Comparison of ENCODE assay signal across 14 cellular contexts in genomic region chr12:1429980-1430379, GRCh38.
A peak's percentile ranks its signal among the peaks of the same experiment; 100 is the strongest.
DNase-seq lines count a peak whose midpoint lies in the region; ATAC-seq and TF ChIP-seq lines count a peak whose summit lies in the region.
"Had no signal": no experiment of that assay in that cellular context is flagged by ENCODE, and none has a peak within 500 bp of the region (broad histone marks: within the 10 kb centered on the region; RNA-seq: fewer than 3 reads in every experiment).

No MANE protein-coding gene starts in this region.

- intact Hi-C loops in gastrocnemius medialis (cut with DNase I; ENCODE audit: low total_unique reads): no loop called here

- no peak overlapping the region for H3K9ac ChIP-seq in fibroblast of lung (ENCODE audit: insufficient read depth, low read length)
- H3K9ac ChIP-seq: neural progenitor cell had no signal

- no peaks in the 10 kb centered on the region for H3K4me1 Mint-ChIP-seq in activated T-cell treated with anti-CD3 and anti-CD28 coated beads, Interleukin-2, amount 50 U/mL, for 24 hours (ENCODE audit: low read depth)
- H3K4me1 Mint-ChIP-seq: neural progenitor cell; stimulated activated naive CD8-positive, alpha-beta T cell treated with anti-CD3 and anti-CD28 coated beads, Interleukin-15, amount 100 ng/mL, for 72 hours had no signal

- no peaks in the 10 kb centered on the region for H3K36me3 Mint-ChIP-seq in activated T-cell treated with anti-CD3 and anti-CD28 coated beads, Interleukin-2, amount 50 U/mL, for 24 hours (ENCODE audit: low read depth)
- H3K36me3 Mint-ChIP-seq: neural progenitor cell had no signal

- TF ChIP-seq POLR2A in gastrocnemius medialis (IDR thresholded peaks at IDR 0.05): no peak

- no peaks in the 10 kb centered on the region for H3K9me3 Mint-ChIP-seq in activated T-cell treated with anti-CD3 and anti-CD28 coated beads, Interleukin-2, amount 50 U/mL, for 24 hours
- H3K9me3 Mint-ChIP-seq: IgD-negative memory B cell; neural progenitor cell; stimulated activated naive CD8-positive, alpha-beta T cell treated with anti-CD3 and anti-CD28 coated beads, Interleukin-15, amount 100 ng/mL, for 72 hours had no signal

- TF ChIP-seq CTCF in fibroblast of lung (conservative IDR thresholded peaks at IDR 0.05 in 1 of 2, IDR thresholded peaks at IDR 0.05 in 1 of 2; ENCODE audit: low read depth in 1 of 2, low read length in 2 of 2) (no peak), gastrocnemius medialis (IDR thresholded peaks at IDR 0.05 in 4 of 5, conservative IDR thresholded peaks at IDR 0.05 in 1 of 5) (no peak)

- H3K4me3 ChIP-seq in fibroblast of lung (replicated peaks in 1 of 4; ENCODE audit: control extremely low read depth in 1 of 4, insufficient read depth in 1 of 4, low read depth in 3 of 4, low read length in 4 of 4): no peak overlapping the region
- no peak overlapping the region for H3K4me3 ChIP-seq in gastrocnemius medialis
- H3K4me3 ChIP-seq: neural progenitor cell had no signal

- H2AFZ ChIP-seq in fibroblast of lung (ENCODE audit: low read length): no peak overlapping the region
- H2AFZ ChIP-seq: neural progenitor cell had no signal

- H3K4me1 ChIP-seq in fibroblast of lung (ENCODE audit: control insufficient read depth, extremely low read depth, insufficient read depth, low read length) (peaks cover 6% of the 10 kb centered on the region), gastrocnemius medialis (no peaks in the 10 kb centered on the region)
- H3K4me1 ChIP-seq: neural progenitor cell had no signal

- H3K79me2 ChIP-seq in fibroblast of lung (ENCODE audit: control insufficient read depth, insufficient read depth, low read length): no peaks in the 10 kb centered on the region

- no peak overlapping the region for H3K4me2 ChIP-seq in fibroblast of lung (ENCODE audit: extremely low read depth, insufficient read depth, low read length)
- H3K4me2 ChIP-seq: neural progenitor cell had no signal

- H3K27ac Mint-ChIP-seq in activated T-cell treated with anti-CD3 and anti-CD28 coated beads, Interleukin-2, amount 50 U/mL, for 24 hours: no peak overlapping the region
- H3K27ac Mint-ChIP-seq: IgD-negative memory B cell, neural progenitor cell had no signal

- DNase-seq in ELR (ENCODE audit: low read depth) (peak; percentile 80), NOMO-1 (lab: John Stamatoyannopoulos, UW; ENCODE audit: unreplicated experiment in 2 of 2) (peak; percentile 33 to 73), fibroblast of lung (ENCODE audit: low read depth in 2 of 2) (peak; percentile 77 to 87), gastrocnemius medialis (peak in 1 of 2 donors; percentile 13), NAMALWA (ENCODE audit: low spot score) (no peak)
- DNase-seq in activated T-cell treated with anti-CD3 and anti-CD28 coated beads, Interleukin-2, amount 50 U/mL, for 24 hours: no peak
- DNase-seq: activated CD4-positive, alpha-beta T cell treated with anti-CD3 and anti-CD28 coated beads for 48 hours; DMS153; stimulated activated CD4-positive, alpha-beta T cell treated with anti-CD3 and anti-CD28 coated beads, Interleukin-2, amount 100 ng/mL, for 24 hours; stimulated activated naive CD8-positive, alpha-beta T cell treated with anti-CD3 and anti-CD28 coated beads, Interleukin-15, amount 100 ng/mL, for 72 hours had no signal

- H4K20me1 ChIP-seq in fibroblast of lung (ENCODE audit: control insufficient read depth, extremely low read depth, insufficient read depth, low read length): no peaks in the 10 kb centered on the region

- H3K36me3 ChIP-seq in fibroblast of lung (ENCODE audit: control insufficient read depth, insufficient read depth, low read length) (no peaks in the 10 kb centered on the region), gastrocnemius medialis (no peaks in the 10 kb centered on the region)
- H3K36me3 ChIP-seq: neural progenitor cell had no signal

- H3K27me3 ChIP-seq in fibroblast of lung (ENCODE audit: control insufficient read depth, insufficient read depth, low read length) (no peaks in the 10 kb centered on the region), gastrocnemius medialis (no peaks in the 10 kb centered on the region)
- H3K27me3 ChIP-seq: neural progenitor cell had no signal

- ATAC-seq in gastrocnemius medialis (peak; percentile 73 to 82), HG02678 (IDR thresholded peaks at IDR 0.05; ENCODE audit: unreplicated experiment) (no peak), HG02885 (IDR thresholded peaks at IDR 0.05; ENCODE audit: poor library complexity, unreplicated experiment) (no peak)
- ATAC-seq: stimulated activated naive CD8-positive, alpha-beta T cell treated with anti-CD3 and anti-CD28 coated beads, Interleukin-15, amount 100 ng/mL, for 72 hours had no signal

- in situ Hi-C loops in gastrocnemius medialis (cut with MboI; ENCODE audit: low sequenced_read_pairs in 4 of 4): no loop called here

- no peaks in the 10 kb centered on the region for H3K9me3 ChIP-seq in fibroblast of lung (ENCODE audit: control insufficient read depth, insufficient read depth, low read depth, low read length)
- no peaks in the 10 kb centered on the region for H3K9me3 ChIP-seq in gastrocnemius medialis

- no peak overlapping the region for H3K4me3 Mint-ChIP-seq in activated T-cell treated with anti-CD3 and anti-CD28 coated beads, Interleukin-2, amount 50 U/mL, for 24 hours
- H3K4me3 Mint-ChIP-seq: IgD-negative memory B cell; neural progenitor cell; stimulated activated naive CD8-positive, alpha-beta T cell treated with anti-CD3 and anti-CD28 coated beads, Interleukin-15, amount 100 ng/mL, for 72 hours had no signal

- no peak overlapping the region for H3K27ac ChIP-seq in fibroblast of lung (ENCODE audit: insufficient read depth, low read length)
- H3K27ac ChIP-seq in gastrocnemius medialis: no peak overlapping the region
- H3K27ac ChIP-seq: neural progenitor cell had no signal

- H3K27me3 Mint-ChIP-seq in activated T-cell treated with anti-CD3 and anti-CD28 coated beads, Interleukin-2, amount 50 U/mL, for 24 hours: no peaks in the 10 kb centered on the region
- H3K27me3 Mint-ChIP-seq: IgD-negative memory B cell; stimulated activated naive CD8-positive, alpha-beta T cell treated with anti-CD3 and anti-CD28 coated beads, Interleukin-15, amount 100 ng/mL, for 72 hours had no signal

Comparison
In these comparisons a context has a peak if more than half of its experiments do, and no peak if none do; other contexts are left out.
1. DNase-seq: peak in ELR (single experiment), NOMO-1 (2 of 2) and fibroblast of lung (2 of 2); none in activated T-cell treated with anti-CD3 and anti-CD28 coated beads, Interleukin-2, amount 50 U/mL, for 24 hours (single experiment) and NAMALWA (single experiment).
2. ATAC-seq: peak in gastrocnemius medialis (2 of 2); none in HG02678 (single experiment) and HG02885 (single experiment).